In the genomic region with DNA sequence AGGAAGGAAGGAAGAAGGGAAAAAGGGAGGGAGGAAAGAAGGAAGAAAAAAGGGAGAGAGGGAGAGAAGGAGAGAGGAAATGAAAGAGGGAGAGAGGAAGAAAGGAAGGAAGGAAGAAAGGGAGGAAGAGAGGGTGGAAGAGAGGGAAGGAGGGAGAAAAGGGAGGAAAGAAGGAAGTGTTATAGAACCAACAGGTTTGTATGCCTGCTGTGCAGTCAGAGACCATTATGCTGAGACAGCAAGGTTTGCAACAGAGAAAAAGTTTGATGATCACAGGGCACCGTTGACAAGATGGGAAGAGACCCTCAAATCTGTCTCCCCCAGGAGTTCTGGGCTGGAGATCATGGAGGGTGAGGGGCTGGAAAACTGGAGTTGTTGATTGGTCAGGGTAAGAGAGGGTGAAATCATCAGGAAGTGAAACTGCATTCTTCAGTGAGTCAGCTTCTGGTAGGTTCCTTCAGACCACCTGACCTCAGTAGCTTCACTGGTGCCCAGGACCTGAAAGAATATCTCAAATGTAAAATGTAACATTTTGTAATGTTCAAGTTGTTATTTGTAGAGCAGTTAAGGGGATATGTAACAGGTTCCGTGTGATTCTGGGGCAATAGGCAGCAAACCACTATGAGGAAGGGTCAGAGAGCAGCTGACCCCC, we compare ENCODE assay signal across 14 cellular contexts.
A peak's percentile ranks its signal among the peaks of the same experiment; 100 is the strongest.
DNase-seq lines count a peak whose midpoint lies in the region; FAIRE-seq and TF ChIP-seq lines count a peak whose summit lies in the region.
"Had no signal": no experiment of that assay in that cellular context is flagged by ENCODE, and none has a peak within 500 bp of the region (broad histone marks: within the 10 kb centered on the region; RNA-seq: fewer than 3 reads in every experiment).

No MANE protein-coding gene starts in this region.

- H3K4me2 ChIP-seq in mammary epithelial cell (ENCODE audit: insufficient read depth, low read depth, low read length) (no peak overlapping the region), H1 (ENCODE audit: insufficient read depth in 1 of 2, low read depth in 2 of 2, low read length in 2 of 2) (no peak overlapping the region)

- 0 out of 2 replicates have a peak overlapping the region, but pooled peaks have one; percentile 50 for H2BK12ac ChIP-seq in H1 (ENCODE audit: low read depth, low read length)

- peaks cover 9% of the 10 kb centered on the region for H3K4me1 Mint-ChIP-seq in MCF 10A (ENCODE audit: insufficient read depth, unreplicated experiment)
- H3K4me1 Mint-ChIP-seq: CD4-positive, alpha-beta memory T cell had no signal

- no peak overlapping the region for H3K27ac ChIP-seq in mammary epithelial cell (ENCODE audit: insufficient read depth, low read depth, low read length)
- H3K27ac ChIP-seq in H1 (ENCODE audit: low read depth, low read length) = no peak overlapping the region
- H3K27ac ChIP-seq: C4-2B had no signal

- TF ChIP-seq CTCF in MCF 10A (IDR thresholded peaks at IDR 0.05; ENCODE audit: unreplicated experiment) (no peak), mammary epithelial cell (conservative IDR thresholded peaks at IDR 0.05 in 1 of 2, IDR thresholded peaks at IDR 0.05 in 1 of 2; ENCODE audit: extremely low read depth in 1 of 2, insufficient read depth in 1 of 2, low read depth in 1 of 2, low read length in 2 of 2) (no peak), H1 (IDR thresholded peaks at IDR 0.05; ENCODE audit: control extremely low read depth in 1 of 3, insufficient read depth in 1 of 3, low read depth in 1 of 3, low read length in 3 of 3) (no peak)

- H4K20me1 ChIP-seq in mammary epithelial cell (ENCODE audit: insufficient read depth, low read length) = no peaks in the 10 kb centered on the region
- no peaks in the 10 kb centered on the region for H4K20me1 ChIP-seq in H1 (replicated peaks in 1 of 2; ENCODE audit: control insufficient read depth in 1 of 2, insufficient read depth in 2 of 2, low read length in 2 of 2)

- peaks cover 12% of the 10 kb centered on the region for H3K9me3 Mint-ChIP-seq in MCF 10A (ENCODE audit: unreplicated experiment)

- H3K23me2 ChIP-seq in H1 (ENCODE audit: low read depth, low read length) = no peaks in the 10 kb centered on the region

- H3K23ac ChIP-seq in H1 (ENCODE audit: insufficient read length) = no peak overlapping the region

- intact Hi-C loops in MCF 10A (cut with micrococcal nuclease) = no loop called here
- intact Hi-C loops in mammary epithelial cell (cut with micrococcal nuclease) = no loop called here

- peak overlapping the region; percentile 61 for H3K27ac Mint-ChIP-seq in MCF 10A (ENCODE audit: low read depth, unreplicated experiment)
- H3K27ac Mint-ChIP-seq: CD4-positive, alpha-beta memory T cell had no signal

- no peak overlapping the region for H2BK120ac ChIP-seq in H1 (replicated peaks; ENCODE audit: low read depth, low read length)

- H3K9ac ChIP-seq in mammary epithelial cell (ENCODE audit: insufficient read depth, low read length) = no peak overlapping the region
- no peak overlapping the region for H3K9ac ChIP-seq in H1 (replicated peaks in 1 of 4; ENCODE audit: extremely low read depth in 1 of 4, low read depth in 3 of 4, low read length in 3 of 4)

- H3K27me3 Mint-ChIP-seq in MCF 10A (ENCODE audit: insufficient read depth, unreplicated experiment) = no peaks in the 10 kb centered on the region

- H3K18ac ChIP-seq in H1 (ENCODE audit: extremely low read depth, low read length) = no peak overlapping the region

- H3K9me3 ChIP-seq in mammary epithelial cell (replicated peaks; ENCODE audit: insufficient read depth, low read length) = peaks cover 8% of the 10 kb centered on the region
- 0 out of 4 replicates have a peak, but pooled peaks cover 2 to 3% of the 10 kb centered on the region in 2 experiments for H3K9me3 ChIP-seq in H1 (ENCODE audit: insufficient read depth in 2 of 2, low read depth in 1 of 2, low read length in 1 of 2)

- H3K36me3 ChIP-seq in mammary epithelial cell (ENCODE audit: insufficient read depth, low read length) = no peaks in the 10 kb centered on the region
- no peaks in the 10 kb centered on the region for H3K36me3 ChIP-seq in H1 (ENCODE audit: control insufficient read depth in 2 of 4, insufficient read depth in 4 of 4, low read length in 3 of 4)
- H3K36me3 ChIP-seq: BE2C had no signal

- H3K36me3 Mint-ChIP-seq in MCF 10A (ENCODE audit: insufficient read depth, unreplicated experiment) = peaks cover 6% of the 10 kb centered on the region
- H3K36me3 Mint-ChIP-seq: CD4-positive, alpha-beta memory T cell had no signal

- no peak for TF ChIP-seq EP300 in H1 (IDR thresholded peaks at IDR 0.05; ENCODE audit: borderline replicate concordance in 1 of 2, low read depth in 2 of 2, low read length in 2 of 2)

- H3K27me3 ChIP-seq in mammary epithelial cell (ENCODE audit: insufficient read depth, low read length) (no peaks in the 10 kb centered on the region), H1 (replicated peaks in 1 of 4; ENCODE audit: control insufficient read depth in 3 of 4, extremely low read depth in 1 of 4, insufficient read depth in 3 of 4, low read length in 3 of 4) (no peaks in the 10 kb centered on the region)
- H3K27me3 ChIP-seq: BE2C had no signal

- peak overlapping the region; percentile 77; the same call in 1 of the 2 replicates for H2BK20ac ChIP-seq in H1 (ENCODE audit: low read length)

- H2AK5ac ChIP-seq in H1 (ENCODE audit: low read depth, low read length) = 0 out of 2 replicates have a peak overlapping the region, but pooled peaks have one; percentile 28

- no peak overlapping the region for H2BK5ac ChIP-seq in H1 (ENCODE audit: low read depth, low read length)

- in situ Hi-C loops in mammary epithelial cell (cut with MboI; ENCODE audit: low sequenced_read_pairs in 2 of 2) = no loop called here

- TF ChIP-seq POLR2A in H1 (IDR thresholded peaks at IDR 0.05; ENCODE audit: control extremely low read depth in 1 of 2, low read depth in 2 of 2, low read length in 2 of 2) = no peak

- H3K4me3 ChIP-seq in mammary epithelial cell (replicated peaks in 1 of 3; ENCODE audit: insufficient read depth in 1 of 3, low read depth in 2 of 3, low read length in 3 of 3) (no peak overlapping the region), H1 (ENCODE audit: extremely low read depth in 1 of 4, insufficient read depth in 2 of 4, low read depth in 3 of 4, low read length in 4 of 4) (no peak overlapping the region)
- H3K4me3 ChIP-seq: GM12878 had no signal

- H3K4me1 ChIP-seq in mammary epithelial cell (ENCODE audit: insufficient read depth, low read length) = no peaks in the 10 kb centered on the region
- H3K4me1 ChIP-seq in H1 (replicated peaks in 1 of 4; ENCODE audit: control insufficient read depth in 3 of 4, insufficient read depth in 4 of 4, low read length in 3 of 4) = no peaks in the 10 kb centered on the region
- H3K4me1 ChIP-seq: BE2C had no signal

- no peak for TF ChIP-seq RAD21 in H1 (IDR thresholded peaks at IDR 0.05 in 1 of 2, conservative IDR thresholded peaks at IDR 0.05 in 1 of 2; ENCODE audit: low read depth in 2 of 2, low read length in 2 of 2)

- POLR2A ChIA-PET in MCF 10A (lab: Yijun Ruan, JAX) = no interaction called here
- POLR2A ChIA-PET in H1 (lab: Charles Lee; ENCODE audit: partially characterized antibody) = no interaction called here

- H4K5ac ChIP-seq in H1 (ENCODE audit: insufficient read length, low read depth, low read length) = no peak overlapping the region

- no peaks in the 10 kb centered on the region for H3K79me1 ChIP-seq in H1 (ENCODE audit: low read depth, low read length)

- no TSS peak for BruUV-seq in MCF 10A (replicated peaks; lab: Mats Ljungman, UMichigan)
- BruUV-seq in mammary epithelial cell (replicated peaks; lab: Mats Ljungman, UMichigan) = no TSS peak

- H3K79me2 ChIP-seq in mammary epithelial cell (ENCODE audit: insufficient read depth, low read length) (no peaks in the 10 kb centered on the region), H1 (ENCODE audit: control insufficient read depth in 1 of 2, insufficient read depth in 2 of 2, low read length in 2 of 2) (no peaks in the 10 kb centered on the region)

- H3K4ac ChIP-seq in H1 (replicated peaks; ENCODE audit: insufficient read length, low read depth, low read length) = no peak overlapping the region

- FAIRE-seq in HTR-8/SVneo (lab: Jason Lieb, UNC) = peak; percentile 62
- FAIRE-seq in H1 (lab: Jason Lieb, UNC) = no peak
- FAIRE-seq: GM12878 had no signal

- H2AFZ ChIP-seq in mammary epithelial cell (ENCODE audit: low read depth, low read length) = no peak overlapping the region
- no peak overlapping the region for H2AFZ ChIP-seq in H1 (ENCODE audit: low read length)

- 94% methylated on average over 2 of the region's 2 CpGs for WGBS in mammary epithelial cell (ENCODE audit: low coverage, missing lambda C conversion rate)
- WGBS in H1 (ENCODE audit: extremely low coverage in 1 of 2, insufficient coverage in 1 of 2, insufficient read length in 1 of 2, insufficient replicate concordance in 2 of 2, low coverage in 1 of 2, low lambda C conversion rate in 2 of 2, missing lambda C conversion rate in 1 of 2), 2 experiments = 93% methylated on average over 2 of the region's 2 CpGs; no CpG with 5 or more reads in 1 of the 2 experiments

- no peak overlapping the region for H3K4me3 Mint-ChIP-seq in MCF 10A (ENCODE audit: unreplicated experiment)
- H3K4me3 Mint-ChIP-seq: CD4-positive, alpha-beta memory T cell had no signal

- H3K56ac ChIP-seq in H1 (replicated peaks; ENCODE audit: insufficient read length, low read depth, low read length) = no peak overlapping the region

- dilution Hi-C loops in mammary epithelial cell (cut with HindIII; ENCODE audit: low sequenced_read_pairs) = no loop called here

- H4K91ac ChIP-seq in H1 (replicated peaks; ENCODE audit: insufficient read length, low read length) = no peak overlapping the region

- H2BK15ac ChIP-seq in H1 (ENCODE audit: low read length) = no peak overlapping the region

- no peak overlapping the region for H3K14ac ChIP-seq in H1 (ENCODE audit: insufficient read length)

- no peak overlapping the region for H4K8ac ChIP-seq in H1 (ENCODE audit: extremely low read depth, insufficient read depth, low read length)

- CTCF ChIA-PET in MCF 10A (lab: Yijun Ruan, JAX) (interaction anchor here (0.8 kb wide), 1 partner anchor 14 kb away, joined by 5 read pairs; no protein-coding TSS in a partner anchor), mammary epithelial cell (lab: Charles Lee; ENCODE audit: low non-redundant PET) (no interaction called here), H1 (lab: Charles Lee; ENCODE audit: partially characterized antibody) (interaction anchor here (0.6 to 1.2 kb wide), 2 partner anchors 17 to 27 kb away, joined by 3 read pairs; no protein-coding TSS in a partner anchor)

- DNase-seq in MCF 10A (ENCODE audit: unreplicated experiment) = no peak
- DNase-seq in mammary epithelial cell = no peak
- no peak for DNase-seq in HTR-8/SVneo (ENCODE audit: insufficient read length, low spot score)
- DNase-seq in H1 (ENCODE audit: low read depth in 1 of 2, low spot score in 2 of 2) = no peak
- DNase-seq in DMS79 treated with DMSO at 0.1 percent for 48 hours (lab: John Stamatoyannopoulos, UW) = no peak
- no peak for DNase-seq in effector CD8-positive, alpha-beta T cell (lab: John Stamatoyannopoulos, UW)
- DNase-seq in T1000 (lab: John Stamatoyannopoulos, UW) = no peak
- no peak for DNase-seq in RPMI8226
- DNase-seq: BE2C; CD4-positive, alpha-beta memory T cell; H7; KG1 had no signal

TF ChIP-seq in H1, 55 proteins besides CTCF, POLR2A, EP300 and RAD21 (continues in another document):
- TF ChIP-seq CBX8 (IDR thresholded peaks at IDR 0.05; ENCODE audit: borderline replicate concordance, low read depth, low read length) (no peak), KDM1A (IDR thresholded peaks at IDR 0.05; ENCODE audit: borderline replicate concordance, low read length) (no peak)
